Comparison of ENCODE assay signal across 9 cellular contexts in the genomic region with DNA sequence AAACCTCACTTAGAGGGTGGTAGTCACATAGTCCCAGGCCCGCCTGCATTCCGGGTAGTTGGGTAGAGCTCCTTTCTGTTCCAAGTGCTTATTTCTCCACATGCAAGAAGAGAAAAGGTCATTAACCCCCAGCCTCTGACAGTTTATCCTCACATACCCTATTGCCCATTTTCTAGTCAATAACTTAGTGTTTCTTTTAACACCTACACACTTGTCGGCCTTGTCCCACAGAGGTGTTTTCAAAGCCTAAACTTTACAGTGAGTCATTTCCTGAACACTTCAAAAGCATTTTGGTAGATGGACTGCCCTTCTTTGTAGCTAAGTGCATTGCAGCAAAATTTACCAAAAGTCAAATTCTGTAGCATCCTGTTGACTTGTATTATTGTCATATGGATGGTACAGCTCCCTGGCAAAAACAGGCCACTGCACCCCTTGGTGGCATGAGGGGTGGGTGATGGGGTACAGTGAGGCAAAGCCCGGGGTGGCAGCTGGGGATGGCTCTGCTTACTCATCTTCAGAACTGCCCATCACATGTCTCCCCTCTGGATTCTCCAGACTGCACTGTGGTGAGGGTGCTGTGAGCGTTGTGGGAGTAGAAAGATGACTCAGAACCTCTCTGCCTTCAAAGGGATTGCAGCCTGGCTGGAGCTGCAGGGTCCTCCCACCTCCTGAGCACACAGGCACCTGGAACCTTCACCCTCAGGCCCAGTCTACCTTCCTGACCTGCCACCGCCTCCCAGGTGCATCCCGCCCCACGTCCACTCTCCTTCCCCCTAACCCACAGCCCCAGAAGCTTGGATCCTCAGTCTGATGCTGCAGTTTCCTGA. TPM values are rescaled to one million over a fixed set of nuclear protein-coding genes. Genes with fewer than 3 reads are reported as not detected.
A peak's percentile ranks its signal among the peaks of the same experiment; 100 is the strongest.
DNase-seq lines count a peak whose midpoint lies in the region; ATAC-seq, FAIRE-seq and TF ChIP-seq lines count a peak whose summit lies in the region.
"Had no signal": no experiment of that assay in that cellular context is flagged by ENCODE, and none has a peak within 500 bp of the region (broad histone marks: within the 10 kb centered on the region; RNA-seq: fewer than 3 reads in every experiment).

No MANE protein-coding gene starts in this region.

- peaks cover 46% of the 10 kb centered on the region for H3K4me1 Mint-ChIP-seq in CD4-positive, alpha-beta T cell (ENCODE audit: low read depth)
- H3K4me1 Mint-ChIP-seq in activated CD8-positive, alpha-beta T cell treated with anti-CD3 and anti-CD28 coated beads for 36 hours (ENCODE audit: low read depth) = peaks cover 68% of the 10 kb centered on the region

- H3K9me3 Mint-ChIP-seq in CD4-positive, alpha-beta T cell = no peaks in the 10 kb centered on the region
- no peaks in the 10 kb centered on the region for H3K9me3 Mint-ChIP-seq in activated CD8-positive, alpha-beta T cell treated with anti-CD3 and anti-CD28 coated beads for 36 hours

- peak; percentile 77 for ATAC-seq in CD4-positive, alpha-beta T cell (ENCODE audit: poor library complexity)
- peak; percentile 50 for ATAC-seq in HG03196 (IDR thresholded peaks at IDR 0.05; ENCODE audit: unreplicated experiment)
- ATAC-seq in activated CD8-positive, alpha-beta T cell treated with anti-CD3 and anti-CD28 coated beads for 36 hours = peak; percentile 76

- CTCF ChIA-PET in CD4-positive, alpha-beta T cell (lab: Charles Lee) = interaction anchor here (1.1 to 2.0 kb wide), 4 partner anchors 10 to 135 kb away, joined by 3 to 14 read pairs (median 4); no protein-coding TSS in a partner anchor
- CTCF ChIA-PET in activated CD8-positive, alpha-beta T cell treated with anti-CD3 and anti-CD28 coated beads for 36 hours (lab: Charles Lee) = interaction anchor here (0.9 to 2.3 kb wide), 7 partner anchors 9 to 135 kb away, joined by 3 to 10 read pairs (median 5); no protein-coding TSS in a partner anchor

- no peak for TF ChIP-seq CTCF in CD4-positive, alpha-beta T cell (IDR thresholded peaks at IDR 0.05)
- no peak for TF ChIP-seq CTCF in activated CD8-positive, alpha-beta T cell treated with anti-CD3 and anti-CD28 coated beads for 36 hours (IDR thresholded peaks at IDR 0.05)
- TF ChIP-seq CTCF in kidney (IDR thresholded peaks at IDR 0.05; ENCODE audit: borderline replicate concordance, extremely low read depth, insufficient read depth) = no peak

- no peaks in the 10 kb centered on the region for H3K36me3 ChIP-seq in kidney (ENCODE audit: control insufficient read depth in 1 of 2, insufficient read depth in 2 of 2, low read length in 2 of 2)

- H3K27me3 ChIP-seq in CD4-positive, alpha-beta T cell (ENCODE audit: control insufficient read depth, insufficient read depth, low read length) = no peaks in the 10 kb centered on the region

- H3K36me3 Mint-ChIP-seq in CD4-positive, alpha-beta T cell (ENCODE audit: low read depth) = no peaks in the 10 kb centered on the region
- H3K36me3 Mint-ChIP-seq in activated CD8-positive, alpha-beta T cell treated with anti-CD3 and anti-CD28 coated beads for 36 hours (ENCODE audit: low read depth) = no peaks in the 10 kb centered on the region

- intact Hi-C loops in CD4-positive, alpha-beta T cell (cut with DNase I, micrococcal nuclease) = no loop called here
- intact Hi-C loops in activated CD8-positive, alpha-beta T cell treated with anti-CD3 and anti-CD28 coated beads for 36 hours (cut with micrococcal nuclease) = no loop called here
- intact Hi-C loops in kidney (cut with DNase I) = no loop called here

- POLR2A ChIA-PET in CD4-positive, alpha-beta T cell (lab: Charles Lee) = interaction anchor here (0.6 to 1.8 kb wide), 8 partner anchors 10 to 1388 kb away, joined by 3 to 13 read pairs (median 5); no protein-coding TSS in a partner anchor
- POLR2A ChIA-PET in activated CD8-positive, alpha-beta T cell treated with anti-CD3 and anti-CD28 coated beads for 36 hours (lab: Charles Lee) = interaction anchor here (0.5 to 3.6 kb wide), 6 partner anchors 10 to 243 kb away, joined by 3 to 20 read pairs (median 6); no protein-coding TSS in a partner anchor

- H3K9me3 ChIP-seq in CD4-positive, alpha-beta T cell (ENCODE audit: control insufficient read depth, low read length) = no peaks in the 10 kb centered on the region
- no peaks in the 10 kb centered on the region for H3K9me3 ChIP-seq in kidney (ENCODE audit: control insufficient read depth in 1 of 2, low read length in 2 of 2)

- peak; percentile 13 to 59 (median 50) for DNase-seq in CD4-positive, alpha-beta T cell
- peak; percentile 81 for DNase-seq in activated CD8-positive, alpha-beta T cell treated with anti-CD3 and anti-CD28 coated beads for 36 hours
- DNase-seq in fibroblast of gingiva (ENCODE audit: low read depth) (peak; percentile 80), NCI-H345 (lab: John Stamatoyannopoulos, UW) (no peak), NCI-H526 (lab: John Stamatoyannopoulos, UW) (no peak), kidney (no peak)
- peak; percentile 32 for DNase-seq in stimulated activated CD4-positive, alpha-beta T cell treated with anti-CD3 and anti-CD28 coated beads, Interleukin-2, amount 100 ng/mL, for 4 hours (ENCODE audit: low read depth)

- H3K27ac Mint-ChIP-seq in CD4-positive, alpha-beta T cell = peak overlapping the region; percentile 90
- peak overlapping the region; percentile 97 for H3K27ac Mint-ChIP-seq in activated CD8-positive, alpha-beta T cell treated with anti-CD3 and anti-CD28 coated beads for 36 hours

- no peak overlapping the region for H3K9ac ChIP-seq in kidney (ENCODE audit: low read length in 2 of 2)

- no peaks in the 10 kb centered on the region for H3K27me3 Mint-ChIP-seq in CD4-positive, alpha-beta T cell
- H3K27me3 Mint-ChIP-seq in activated CD8-positive, alpha-beta T cell treated with anti-CD3 and anti-CD28 coated beads for 36 hours = no peaks in the 10 kb centered on the region

- peak overlapping the region; percentile 31 for H3K4me3 Mint-ChIP-seq in CD4-positive, alpha-beta T cell
- H3K4me3 Mint-ChIP-seq in activated CD8-positive, alpha-beta T cell treated with anti-CD3 and anti-CD28 coated beads for 36 hours = peak overlapping the region; percentile 42

- peaks cover 0 to 3% of the 10 kb centered on the region in 2 donors for H3K4me1 ChIP-seq in kidney (ENCODE audit: control insufficient read depth in 1 of 2, insufficient read depth in 1 of 2, low read depth in 1 of 2, low read length in 2 of 2)

- H3K4me3 ChIP-seq in kidney (ENCODE audit: low read length in 2 of 2) = no peak overlapping the region

- FAIRE-seq in kidney (lab: Jason Lieb, UNC) = no peak
- FAIRE-seq: endometrium had no signal

- peak overlapping the region; percentile 62 for H3K27ac ChIP-seq in CD4-positive, alpha-beta T cell (ENCODE audit: low read depth, low read length)
- H3K27ac ChIP-seq in kidney (ENCODE audit: low read depth in 2 of 2, low read length in 2 of 2) = no peak overlapping the region

RNA-seq across cellular contexts. Expression of gene DMRTB1, which starts 45.8 kb away (rescaled TPM):
- total RNA-seq in CD4-positive, alpha-beta T cell = not detected
- not detected for total RNA-seq in activated CD8-positive, alpha-beta T cell treated with anti-CD3 and anti-CD28 coated beads for 36 hours
- not detected for total RNA-seq in kidney
- not detected for polyA plus RNA-seq in kidney (ENCODE audit: insufficient read depth, low read depth, low replicate concordance)

Comparison
In these comparisons a context has a peak if more than half of its experiments do, and no peak if none do; other contexts are left out.
1. DNase-seq: peak in CD4-positive, alpha-beta T cell (10 of 10), activated CD8-positive, alpha-beta T cell treated with anti-CD3 and anti-CD28 coated beads for 36 hours (single experiment), fibroblast of gingiva (single experiment) and stimulated activated CD4-positive, alpha-beta T cell treated with anti-CD3 and anti-CD28 coated beads, Interleukin-2, amount 100 ng/mL, for 4 hours (single experiment); none in NCI-H345 (single experiment), NCI-H526 (0 of 2) and kidney (single experiment).
2. Peak in every context shown above with its lines, with median percentiles within 50 percentile points of each other: ATAC-seq.